8 cellular contexts compared by ENCODE assay signal in the genomic region with DNA sequence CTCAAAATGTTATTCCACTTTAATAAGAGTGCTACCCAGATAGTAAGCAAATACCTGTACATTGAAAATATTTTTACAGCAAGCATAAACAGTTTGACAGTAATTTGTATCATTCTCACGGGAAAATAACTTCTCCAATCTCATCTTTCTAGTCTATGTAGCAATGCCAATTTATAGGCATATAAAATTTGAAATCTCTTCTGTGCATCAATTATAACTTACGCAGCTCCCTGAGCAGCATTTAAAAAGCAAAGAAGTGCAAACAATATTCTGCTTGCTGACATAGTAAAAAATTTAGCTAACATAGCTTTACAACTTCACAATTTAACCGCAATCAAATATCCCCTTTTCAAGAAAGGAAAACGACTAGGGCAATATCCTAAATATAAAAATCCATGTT.
"Had no signal": no experiment of that assay in that cellular context is flagged by ENCODE, and none has a peak within 500 bp of the region (broad histone marks: within the 10 kb centered on the region; RNA-seq: fewer than 3 reads in every experiment).

No MANE protein-coding gene starts in this region.

- H3K9me3 Mint-ChIP-seq: H9, HFFc6 had no signal

- H3K27ac ChIP-seq: GM23248 had no signal

- H2AFZ ChIP-seq: GM23248 had no signal

- H3K9me3 ChIP-seq: HAP-1 had no signal

- H3K9ac ChIP-seq: GM23248 had no signal

- H3K36me3 ChIP-seq: HAP-1 had no signal

- H3K4me3 Mint-ChIP-seq: H9, HFFc6 had no signal

- DNase-seq: GM23248, GOT3, H7, H9, HCEC 1CT, HFFc6 had no signal

- ATAC-seq: HCT116 had no signal

- H3K4me3 ChIP-seq: GM23248, HAP-1 had no signal

- H3K27ac Mint-ChIP-seq: HFFc6 had no signal
